Comparison of ENCODE assay signal across 10 cellular contexts in the genomic region with DNA sequence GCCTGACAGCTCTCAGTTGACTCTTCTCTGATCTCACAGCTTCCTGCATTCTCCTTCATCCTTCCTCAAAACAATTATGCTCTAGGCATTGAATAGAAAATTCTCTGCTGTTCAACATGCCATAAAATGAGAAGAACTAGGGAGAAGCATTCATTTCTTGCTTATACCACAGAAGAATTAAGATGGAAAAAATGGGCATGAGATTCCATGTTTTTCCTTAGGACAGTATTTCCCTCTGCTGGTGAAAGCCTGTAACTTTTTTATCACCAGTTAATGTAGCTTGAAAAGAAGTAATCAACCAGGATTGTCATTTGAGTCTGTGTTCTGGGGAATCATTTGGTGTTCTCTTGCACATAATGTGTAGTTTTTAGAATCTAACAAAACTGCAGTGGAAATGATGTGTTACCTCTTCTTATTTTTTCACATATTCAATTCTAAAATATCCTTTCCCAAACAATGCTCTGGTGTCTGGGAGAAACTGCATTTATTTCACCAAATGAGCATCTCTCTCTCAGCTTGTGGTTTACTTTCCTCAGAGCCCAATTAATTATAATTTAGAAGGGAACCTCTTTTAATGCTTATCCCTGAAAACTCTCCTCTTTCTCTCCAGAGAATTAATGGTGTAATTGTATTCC.
DNase-seq lines count a peak whose midpoint lies in the region; ATAC-seq and TF ChIP-seq lines count a peak whose summit lies in the region.
"Had no signal": no experiment of that assay in that cellular context is flagged by ENCODE, and none has a peak within 500 bp of the region (broad histone marks: within the 10 kb centered on the region; RNA-seq: fewer than 3 reads in every experiment).

No MANE protein-coding gene starts in this region.

- H3K9me2 ChIP-seq in OCI-LY1 (ENCODE audit: low read depth, low read length): no peaks in the 10 kb centered on the region

- no peaks in the 10 kb centered on the region for H3K79me2 ChIP-seq in OCI-LY1 (ENCODE audit: insufficient read depth, low read length)

- H3K27ac ChIP-seq in OCI-LY1 (ENCODE audit: low read depth, low read length, poor library complexity, severe bottlenecking): no peak overlapping the region
- H3K27ac ChIP-seq in esophagus squamous epithelium: no peak overlapping the region
- no peak overlapping the region for H3K27ac ChIP-seq in prostate gland
- H3K27ac ChIP-seq: SJSA1 had no signal

- H3K4me3 ChIP-seq in OCI-LY1 (ENCODE audit: low read depth, low read length, poor library complexity, severe bottlenecking) (no peak overlapping the region), esophagus squamous epithelium (no peak overlapping the region), prostate gland (no peak overlapping the region)
- H3K4me3 ChIP-seq: SJSA1 had no signal

- H3K4me1 ChIP-seq in OCI-LY1 (ENCODE audit: insufficient read depth, low read length, severe bottlenecking) (no peaks in the 10 kb centered on the region), esophagus squamous epithelium (no peaks in the 10 kb centered on the region), prostate gland (replicated peaks) (no peaks in the 10 kb centered on the region)
- H3K4me1 ChIP-seq: SJSA1 had no signal

- no peak overlapping the region for H3K9ac ChIP-seq in OCI-LY1 (ENCODE audit: low read length)

- intact Hi-C loops in esophagus squamous epithelium (cut with DNase I) (loop anchor here (5.0 kb wide), 1 partner anchor 177 kb away; no protein-coding TSS in a partner anchor), prostate gland (cut with DNase I) (loop anchor here (2.0 kb wide), 1 partner anchor 175 kb away; no protein-coding TSS in a partner anchor)

- H3K36me3 ChIP-seq in OCI-LY1 (ENCODE audit: insufficient read depth, low read length) (no peaks in the 10 kb centered on the region), esophagus squamous epithelium (no peaks in the 10 kb centered on the region), prostate gland (no peaks in the 10 kb centered on the region)
- H3K36me3 ChIP-seq: SJSA1 had no signal

- DNase-seq in esophagus squamous epithelium (lab: John Stamatoyannopoulos, UW) (no peak), prostate gland (ENCODE audit: low spot score) (no peak), 8988T (no peak), activated gamma-delta T cell treated with Interleukin-2 at 50 U/mL for 16 hours (no peak)
- no peak for DNase-seq in activated CD4-positive, alpha-beta T cell treated with anti-CD3 and anti-CD28 coated beads for 48 hours
- DNase-seq: naive B cell had no signal

- no peak overlapping the region for H2AFZ ChIP-seq in OCI-LY1 (ENCODE audit: low read length)

- no peak for ATAC-seq in HG02678 (IDR thresholded peaks at IDR 0.05; ENCODE audit: unreplicated experiment)

- TF ChIP-seq POLR2A in esophagus squamous epithelium (IDR thresholded peaks at IDR 0.05): no peak
- no peak for TF ChIP-seq POLR2A in prostate gland (IDR thresholded peaks at IDR 0.05)

- no peaks in the 10 kb centered on the region for H3F3A ChIP-seq in OCI-LY1 (ENCODE audit: insufficient read depth, low read length)

- H3K27me3 ChIP-seq in OCI-LY1 (ENCODE audit: insufficient read depth, low read length) (no peaks in the 10 kb centered on the region), esophagus squamous epithelium (no peaks in the 10 kb centered on the region), prostate gland (replicated peaks; ENCODE audit: insufficient read depth) (no peaks in the 10 kb centered on the region)
- H3K27me3 ChIP-seq: SJSA1 had no signal

- H3K9me3 ChIP-seq in OCI-LY1 (ENCODE audit: low read length) (no peaks in the 10 kb centered on the region), esophagus squamous epithelium (no peaks in the 10 kb centered on the region), prostate gland (no peaks in the 10 kb centered on the region)
- H3K9me3 ChIP-seq: SJSA1 had no signal

- no peaks in the 10 kb centered on the region for H4K20me1 ChIP-seq in OCI-LY1 (ENCODE audit: insufficient read depth, low read length)

- H3K4me2 ChIP-seq in OCI-LY1 (ENCODE audit: low read length): no peak overlapping the region

- TF ChIP-seq CTCF in GM12874 (IDR thresholded peaks at IDR 0.05; ENCODE audit: insufficient read depth, low read depth, low read length) (0 out of 2 replicates have a peak, but pooled peaks have one; percentile 8), OCI-LY1 (IDR thresholded peaks at IDR 0.05; ENCODE audit: low read length) (peak; percentile 17; the same call in 1 of the 2 replicates), esophagus squamous epithelium (IDR thresholded peaks at IDR 0.05) (peak in 5 of 6 experiments; percentile 52 to 69 (median 59)), prostate gland (IDR thresholded peaks at IDR 0.05) (peak; percentile 40 to 82 (median 70))

Comparison
In these comparisons a context has a peak if more than half of its experiments do, and no peak if none do; other contexts are left out.
1. CTCF ChIP-seq: peak in every context shown above with its lines; median percentile 70 in prostate gland; 59 in esophagus squamous epithelium; 17 in OCI-LY1; 8 in GM12874.